ENCODE assay signal across 9 cellular contexts in genomic region chr6:42042108-42042507, GRCh38. TPM values are rescaled to one million over a fixed set of nuclear protein-coding genes. Genes with fewer than 3 reads are reported as not detected.
A peak's percentile ranks its signal among the peaks of the same experiment; 100 is the strongest.
DNase-seq lines count a peak whose midpoint lies in the region; ATAC-seq and TF ChIP-seq lines count a peak whose summit lies in the region.
"Had no signal": no experiment of that assay in that cellular context is flagged by ENCODE, and none has a peak within 500 bp of the region (broad histone marks: within the 10 kb centered on the region; RNA-seq: fewer than 3 reads in every experiment).

No MANE protein-coding gene starts in this region.

- POLR2A ChIA-PET in T-cell (lab: Charles Lee) = interaction anchor here in 1 of 2 donors (0.7 to 0.8 kb wide), 3 partner anchors 14 to 96 kb away, joined by 3 to 5 read pairs (median 5); no protein-coding TSS in a partner anchor

- ATAC-seq in T-cell (replicated peaks in 1 of 4) = no peak

- no peak overlapping the region for H3K4me3 ChIP-seq in dorsolateral prefrontal cortex
- H3K4me3 ChIP-seq in sigmoid colon = no peak overlapping the region
- H3K4me3 ChIP-seq: uterus had no signal

- no peak for TF ChIP-seq EP300 in sigmoid colon (IDR thresholded peaks at IDR 0.05)

- H3K36me3 Mint-ChIP-seq in T-cell = peaks cover 13% of the 10 kb centered on the region

- TF ChIP-seq CTCF in dorsolateral prefrontal cortex (IDR thresholded peaks at IDR 0.05 in 54 of 56, conservative IDR thresholded peaks at IDR 0.05 in 2 of 56; ENCODE audit: low read depth in 1 of 56, partially characterized antibody in 56 of 56) (no peak), sigmoid colon (IDR thresholded peaks at IDR 0.05) (no peak)

- H3K27ac Mint-ChIP-seq in T-cell = peak overlapping the region; percentile 95 to 96

- H3K4me1 ChIP-seq in sigmoid colon = peaks cover 0 to 76% (median 71%) of the 10 kb centered on the region in 4 donors

- H3K27me3 ChIP-seq in dorsolateral prefrontal cortex (no peaks in the 10 kb centered on the region), sigmoid colon (no peaks in the 10 kb centered on the region)
- H3K27me3 ChIP-seq: uterus had no signal

- DNase-seq in CMK (ENCODE audit: low read depth) = peak; percentile 54
- DNase-seq in T-cell = no peak
- no peak for DNase-seq in dorsolateral prefrontal cortex
- DNase-seq in sigmoid colon = no peak
- no peak for DNase-seq in hepatic stellate cell (ENCODE audit: low spot score)
- no peak for DNase-seq in GDM1 (lab: John Stamatoyannopoulos, UW)
- no peak for DNase-seq in DMS53 (lab: John Stamatoyannopoulos, UW)
- DNase-seq: NCI-H1436, uterus had no signal

- CTCF ChIA-PET in T-cell (lab: Charles Lee) = interaction anchor here (0.8 to 1.4 kb wide), 7 partner anchors 20 to 260 kb away, joined by 3 to 6 read pairs (median 3); partner anchors contain the start of genes BYSL (in 2 of the 2), MED20 (in 2 of the 2) and TOMM6 (in 1 of the 2)

- peak overlapping the region; percentile 62 to 99 (median 73) for H3K4me3 Mint-ChIP-seq in T-cell

- 83 to 87% methylated on average over 14 of the region's 14 CpGs for WGBS in sigmoid colon, 2 donors

- H3K9me3 Mint-ChIP-seq in T-cell = no peaks in the 10 kb centered on the region

- peak overlapping the region in 32 of 59 donors; percentile 3 to 77 (median 52) for H3K27ac ChIP-seq in dorsolateral prefrontal cortex
- peak overlapping the region; percentile 68 to 81 (median 77) for H3K27ac ChIP-seq in sigmoid colon
- H3K27ac ChIP-seq: uterus had no signal

- H3K36me3 ChIP-seq in sigmoid colon = no peaks in the 10 kb centered on the region
- H3K36me3 ChIP-seq: uterus had no signal

- no peak for TF ChIP-seq POLR2A in sigmoid colon (IDR thresholded peaks at IDR 0.05)

- H3K9me3 ChIP-seq in sigmoid colon = no peaks in the 10 kb centered on the region
- H3K9me3 ChIP-seq: uterus had no signal

- H3K4me1 Mint-ChIP-seq in T-cell = peaks cover 85 to 94% (median 89%) of the 10 kb centered on the region in 3 donors

- H3K27me3 Mint-ChIP-seq in T-cell = no peaks in the 10 kb centered on the region

- intact Hi-C loops in dorsolateral prefrontal cortex (cut with DNase I) = loop anchor here (5.0 to 10.0 kb wide), 7 partner anchors 120 to 497 kb away; partner anchors contain the start of genes BYSL (in 1 of the 2), FOXP4 (in 1 of the 2), MED20 (in 1 of the 2) and MRPS10 (in 1 of the 2)
- intact Hi-C loops in sigmoid colon (cut with DNase I) = no loop called here

RNA-seq across cellular contexts. Expression of gene TAF8, which starts 8.2 kb away (rescaled TPM):
- total RNA-seq in T-cell (10 to 100 TPM; 46.0 to 55.5 (median 47.6) TPM), dorsolateral prefrontal cortex (10 to 100 TPM; 17.7 to 55.8 (median 29.5) TPM), sigmoid colon (10 to 100 TPM; 20.3 to 30.7 (median 28.4) TPM)
- polyA plus RNA-seq in sigmoid colon = 10 to 100 TPM in 2 of 3 donors, 1 to 10 TPM in 1; 4.9 to 14.7 (median 12.6) TPM
